ENCODE assay signal across 17 cellular contexts in genomic region chr3:71120012-71120411, GRCh38.
DNase-seq lines count a peak whose midpoint lies in the region; ATAC-seq and TF ChIP-seq lines count a peak whose summit lies in the region.
"Had no signal": no experiment of that assay in that cellular context is flagged by ENCODE, and none has a peak within 500 bp of the region (broad histone marks: within the 10 kb centered on the region; RNA-seq: fewer than 3 reads in every experiment).

No MANE protein-coding gene starts in this region.

- POLR2A ChIA-PET in activated CD4-positive, alpha-beta T cell treated with anti-CD3 and anti-CD28 coated beads for 36 hours (lab: Charles Lee): no interaction called here
- POLR2A ChIA-PET in activated CD4-positive, alpha-beta T cell treated with anti-CD3 and anti-CD28 coated beads, Interleukin-2, amount 10 ng/mL, durations not matched to agents 7 days and 5 days (lab: Charles Lee): no interaction called here

- CTCF ChIA-PET in activated CD4-positive, alpha-beta T cell treated with anti-CD3 and anti-CD28 coated beads for 36 hours (lab: Charles Lee): interaction anchor here (1.2 kb wide), 1 partner anchor 18 kb away, joined by 5 read pairs; no protein-coding TSS in a partner anchor
- CTCF ChIA-PET in activated CD4-positive, alpha-beta T cell treated with anti-CD3 and anti-CD28 coated beads, Interleukin-2, amount 10 ng/mL, durations not matched to agents 7 days and 5 days (lab: Charles Lee): no interaction called here

- no peak overlapping the region for H3K9ac ChIP-seq in OCI-LY1 (ENCODE audit: low read length)
- H3K9ac ChIP-seq in endodermal cell (ENCODE audit: extremely low read depth, low read length, poor library complexity, severe bottlenecking): no peak overlapping the region

- no peak overlapping the region for H3K4me3 ChIP-seq in OCI-LY1 (ENCODE audit: low read depth, low read length, poor library complexity, severe bottlenecking)
- no peak overlapping the region for H3K4me3 ChIP-seq in endodermal cell (ENCODE audit: low read length)
- H3K4me3 ChIP-seq: tibial nerve had no signal

- peak; percentile 18 for ATAC-seq in activated CD4-positive, alpha-beta T cell treated with anti-CD3 and anti-CD28 coated beads for 36 hours
- ATAC-seq in stimulated activated naive B cell treated with anti-CD40 and anti-IgM and Interleukin-4, amounts not matched to agents 10 μg/mL and 1 μg/mL and 100 μg/mL, for 72 hours (replicated peaks): no peak

- no peaks in the 10 kb centered on the region for H3K27me3 Mint-ChIP-seq in activated CD4-positive, alpha-beta T cell treated with anti-CD3 and anti-CD28 coated beads for 36 hours
- H3K27me3 Mint-ChIP-seq in activated CD4-positive, alpha-beta T cell treated with anti-CD3 and anti-CD28 coated beads, Interleukin-2, amount 10 ng/mL, durations not matched to agents 7 days and 5 days: no peaks in the 10 kb centered on the region
- H3K27me3 Mint-ChIP-seq in immature natural killer cell (ENCODE audit: low read depth in 3 of 3) (peaks cover 0 to 3% (median 0%) of the 10 kb centered on the region in 3 donors), endodermal cell (ENCODE audit: insufficient read depth) (no peaks in the 10 kb centered on the region)
- no peaks in the 10 kb centered on the region for H3K27me3 Mint-ChIP-seq in stimulated activated naive B cell treated with anti-CD40 and anti-IgM and Interleukin-4, amounts not matched to agents 10 μg/mL and 1 μg/mL and 100 μg/mL, for 72 hours
- H3K27me3 Mint-ChIP-seq: dendritic cell treated with granulocyte-macrophage colony-stimulating factor and Interleukin-4, amounts not matched to agents 40 ng/mL and 50 ng/mL, for 4 days had no signal

- peaks cover 88% of the 10 kb centered on the region for H3K4me1 Mint-ChIP-seq in activated CD4-positive, alpha-beta T cell treated with anti-CD3 and anti-CD28 coated beads for 36 hours
- H3K4me1 Mint-ChIP-seq in activated CD4-positive, alpha-beta T cell treated with anti-CD3 and anti-CD28 coated beads, Interleukin-2, amount 10 ng/mL, durations not matched to agents 7 days and 5 days: peaks cover 63% of the 10 kb centered on the region
- H3K4me1 Mint-ChIP-seq in immature natural killer cell (peaks cover 81 to 96% of the 10 kb centered on the region in 2 donors), endodermal cell (peaks cover 17% of the 10 kb centered on the region)
- H3K4me1 Mint-ChIP-seq in stimulated activated naive B cell treated with anti-CD40 and anti-IgM and Interleukin-4, amounts not matched to agents 10 μg/mL and 1 μg/mL and 100 μg/mL, for 72 hours: peaks cover 61 to 95% of the 10 kb centered on the region in 2 donors

- peaks cover 48% of the 10 kb centered on the region for H3K36me3 Mint-ChIP-seq in activated CD4-positive, alpha-beta T cell treated with anti-CD3 and anti-CD28 coated beads for 36 hours (ENCODE audit: low read depth)
- H3K36me3 Mint-ChIP-seq in activated CD4-positive, alpha-beta T cell treated with anti-CD3 and anti-CD28 coated beads, Interleukin-2, amount 10 ng/mL, durations not matched to agents 7 days and 5 days (ENCODE audit: low read depth): peaks cover 56% of the 10 kb centered on the region
- peaks cover 0 to 4% (median 0%) of the 10 kb centered on the region in 3 donors for H3K36me3 Mint-ChIP-seq in immature natural killer cell
- H3K36me3 Mint-ChIP-seq in stimulated activated naive B cell treated with anti-CD40 and anti-IgM and Interleukin-4, amounts not matched to agents 10 μg/mL and 1 μg/mL and 100 μg/mL, for 72 hours: peaks cover 28 to 54% of the 10 kb centered on the region in 2 donors
- H3K36me3 Mint-ChIP-seq in endodermal cell (ENCODE audit: low read depth): no peaks in the 10 kb centered on the region

- H3K27ac ChIP-seq in OCI-LY1 (ENCODE audit: low read depth, low read length, poor library complexity, severe bottlenecking) (peak overlapping the region; percentile 67), endodermal cell (ENCODE audit: low read depth, low read length) (no peak overlapping the region)
- H3K27ac ChIP-seq: tibial nerve had no signal

- no peaks in the 10 kb centered on the region for H3F3A ChIP-seq in OCI-LY1 (ENCODE audit: insufficient read depth, low read length)

- no peak overlapping the region for H3K4me3 Mint-ChIP-seq in activated CD4-positive, alpha-beta T cell treated with anti-CD3 and anti-CD28 coated beads for 36 hours
- H3K4me3 Mint-ChIP-seq in activated CD4-positive, alpha-beta T cell treated with anti-CD3 and anti-CD28 coated beads, Interleukin-2, amount 10 ng/mL, durations not matched to agents 7 days and 5 days: no peak overlapping the region
- H3K4me3 Mint-ChIP-seq in immature natural killer cell: no peak overlapping the region
- no peak overlapping the region for H3K4me3 Mint-ChIP-seq in stimulated activated naive B cell treated with anti-CD40 and anti-IgM and Interleukin-4, amounts not matched to agents 10 μg/mL and 1 μg/mL and 100 μg/mL, for 72 hours
- no peak overlapping the region for H3K4me3 Mint-ChIP-seq in endodermal cell
- H3K4me3 Mint-ChIP-seq: dendritic cell treated with granulocyte-macrophage colony-stimulating factor and Interleukin-4, amounts not matched to agents 40 ng/mL and 50 ng/mL, for 4 days had no signal

- H3K27ac Mint-ChIP-seq in activated CD4-positive, alpha-beta T cell treated with anti-CD3 and anti-CD28 coated beads for 36 hours: peak overlapping the region; percentile 57
- H3K27ac Mint-ChIP-seq in activated CD4-positive, alpha-beta T cell treated with anti-CD3 and anti-CD28 coated beads, Interleukin-2, amount 10 ng/mL, durations not matched to agents 7 days and 5 days: no peak overlapping the region
- peak overlapping the region; percentile 42 to 68 (median 65) for H3K27ac Mint-ChIP-seq in immature natural killer cell
- H3K27ac Mint-ChIP-seq in stimulated activated naive B cell treated with anti-CD40 and anti-IgM and Interleukin-4, amounts not matched to agents 10 μg/mL and 1 μg/mL and 100 μg/mL, for 72 hours: peak overlapping the region; percentile 49
- no peak overlapping the region for H3K27ac Mint-ChIP-seq in endodermal cell
- H3K27ac Mint-ChIP-seq: dendritic cell treated with granulocyte-macrophage colony-stimulating factor and Interleukin-4, amounts not matched to agents 40 ng/mL and 50 ng/mL, for 4 days had no signal

- H3K36me3 ChIP-seq in OCI-LY1 (ENCODE audit: insufficient read depth, low read length) (peaks cover 36% of the 10 kb centered on the region), endodermal cell (ENCODE audit: control insufficient read depth, insufficient read depth, low read length) (no peaks in the 10 kb centered on the region)
- H3K36me3 ChIP-seq: tibial nerve had no signal

- H3K9me2 ChIP-seq in OCI-LY1 (ENCODE audit: low read depth, low read length): no peaks in the 10 kb centered on the region

- H3K9me3 ChIP-seq in OCI-LY1 (ENCODE audit: low read length): no peaks in the 10 kb centered on the region
- no peaks in the 10 kb centered on the region for H3K9me3 ChIP-seq in endodermal cell (ENCODE audit: control insufficient read depth, low read length)
- H3K9me3 ChIP-seq: tibial nerve had no signal

- no peaks in the 10 kb centered on the region for H4K20me1 ChIP-seq in OCI-LY1 (ENCODE audit: insufficient read depth, low read length)

- H3K4me2 ChIP-seq in OCI-LY1 (ENCODE audit: low read length): no peak overlapping the region

- TF ChIP-seq CTCF in OCI-LY1 (IDR thresholded peaks at IDR 0.05; ENCODE audit: low read length) (no peak), endodermal cell (conservative IDR thresholded peaks at IDR 0.05) (no peak)

- H2AFZ ChIP-seq in OCI-LY1 (ENCODE audit: low read length): no peak overlapping the region

- H3K9me3 Mint-ChIP-seq in activated CD4-positive, alpha-beta T cell treated with anti-CD3 and anti-CD28 coated beads for 36 hours (ENCODE audit: low read depth): no peaks in the 10 kb centered on the region
- no peaks in the 10 kb centered on the region for H3K9me3 Mint-ChIP-seq in activated CD4-positive, alpha-beta T cell treated with anti-CD3 and anti-CD28 coated beads, Interleukin-2, amount 10 ng/mL, durations not matched to agents 7 days and 5 days
- H3K9me3 Mint-ChIP-seq in immature natural killer cell (no peaks in the 10 kb centered on the region), endodermal cell (no peaks in the 10 kb centered on the region)
- H3K9me3 Mint-ChIP-seq in stimulated activated naive B cell treated with anti-CD40 and anti-IgM and Interleukin-4, amounts not matched to agents 10 μg/mL and 1 μg/mL and 100 μg/mL, for 72 hours: no peaks in the 10 kb centered on the region
- H3K9me3 Mint-ChIP-seq: dendritic cell treated with granulocyte-macrophage colony-stimulating factor and Interleukin-4, amounts not matched to agents 40 ng/mL and 50 ng/mL, for 4 days had no signal

- H3K4me1 ChIP-seq in OCI-LY1 (ENCODE audit: insufficient read depth, low read length, severe bottlenecking): peaks cover 54% of the 10 kb centered on the region
- H3K4me1 ChIP-seq in endodermal cell (ENCODE audit: control insufficient read depth, insufficient read depth, low read length): no peaks in the 10 kb centered on the region

- H3K27me3 ChIP-seq in OCI-LY1 (ENCODE audit: insufficient read depth, low read length) (no peaks in the 10 kb centered on the region), endodermal cell (ENCODE audit: control insufficient read depth, insufficient read depth, low read length, poor library complexity, severe bottlenecking) (no peaks in the 10 kb centered on the region)
- H3K27me3 ChIP-seq: tibial nerve had no signal

- DNase-seq in activated CD4-positive, alpha-beta T cell treated with anti-CD3 and anti-CD28 coated beads for 36 hours: no peak
- DNase-seq in activated CD4-positive, alpha-beta T cell treated with anti-CD3 and anti-CD28 coated beads, Interleukin-2, amount 10 ng/mL, durations not matched to agents 7 days and 5 days: no peak
- DNase-seq in immature natural killer cell (no peak), kidney tubule cell (ENCODE audit: low spot score) (no peak), SIG-M5 (lab: John Stamatoyannopoulos, UW) (no peak), endodermal cell (no peak)
- no peak for DNase-seq in stimulated activated naive B cell treated with anti-CD40 and anti-IgM and Interleukin-4, amounts not matched to agents 10 μg/mL and 1 μg/mL and 100 μg/mL, for 72 hours
- DNase-seq: activated gamma-delta T cell treated with Interleukin-2 at 50 U/mL for 16 hours; DND-41; KBM-7; NCI-H1105; right cardiac atrium; RPMI8226; stimulated activated CD4-positive, alpha-beta T cell treated with anti-CD3 and anti-CD28 coated beads, Interleukin-1b, Interleukin-23, amount 100 ng/mL, for 48 hours had no signal

- intact Hi-C loops in activated CD4-positive, alpha-beta T cell treated with anti-CD3 and anti-CD28 coated beads for 36 hours (cut with DNase I, micrococcal nuclease): no loop called here

- H3K79me2 ChIP-seq in OCI-LY1 (ENCODE audit: insufficient read depth, low read length): peaks cover 92% of the 10 kb centered on the region

Comparison
In these comparisons a context has a peak if more than half of its experiments do, and no peak if none do; other contexts are left out.
1. H3K27ac Mint-ChIP-seq: peak in activated CD4-positive, alpha-beta T cell treated with anti-CD3 and anti-CD28 coated beads for 36 hours (single experiment), immature natural killer cell (6 of 6) and stimulated activated naive B cell treated with anti-CD40 and anti-IgM and Interleukin-4, amounts not matched to agents 10 μg/mL and 1 μg/mL and 100 μg/mL, for 72 hours (single experiment); none in activated CD4-positive, alpha-beta T cell treated with anti-CD3 and anti-CD28 coated beads, Interleukin-2, amount 10 ng/mL, durations not matched to agents 7 days and 5 days (single experiment) and endodermal cell (single experiment).